ENCODE assay signal across 14 cellular contexts in the genomic region with DNA sequence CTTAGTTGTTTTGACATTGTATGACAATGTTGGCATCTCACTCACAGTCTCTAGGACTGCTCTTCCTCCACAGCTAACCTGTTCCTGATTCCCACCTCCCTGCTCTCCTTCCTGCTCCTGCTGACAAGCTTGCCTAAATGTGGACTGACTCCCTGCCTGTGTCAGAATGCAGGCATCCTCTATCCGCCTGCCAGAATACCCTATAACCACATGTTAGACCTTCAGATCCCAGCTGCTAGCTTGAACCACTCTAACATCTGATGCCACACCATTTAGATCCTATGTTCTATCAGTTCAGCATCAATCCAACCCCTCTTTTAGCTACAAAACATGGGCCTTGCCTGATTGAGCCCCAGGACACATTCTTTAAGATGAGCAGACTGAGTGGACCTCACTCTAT. TPM values are rescaled to one million over a fixed set of nuclear protein-coding genes. Genes with fewer than 3 reads are reported as not detected.
DNase-seq lines count a peak whose midpoint lies in the region; ATAC-seq and TF ChIP-seq lines count a peak whose summit lies in the region.
"Had no signal": no experiment of that assay in that cellular context is flagged by ENCODE, and none has a peak within 500 bp of the region (broad histone marks: within the 10 kb centered on the region; RNA-seq: fewer than 3 reads in every experiment).

No MANE protein-coding gene starts in this region.

- H3K36me3 ChIP-seq in esophagus squamous epithelium (no peaks in the 10 kb centered on the region), lower lobe of right lung (no peaks in the 10 kb centered on the region), subcutaneous abdominal adipose tissue (ENCODE audit: control insufficient read depth in 5 of 5, insufficient read depth in 5 of 5, low read length in 5 of 5) (no peaks in the 10 kb centered on the region)

- peaks cover 0 to 27% (median 16%) of the 10 kb centered on the region in 3 donors for H3K4me1 ChIP-seq in esophagus squamous epithelium
- peaks cover 12% of the 10 kb centered on the region for H3K4me1 ChIP-seq in lower lobe of right lung
- H3K4me1 ChIP-seq in subcutaneous abdominal adipose tissue (ENCODE audit: control insufficient read depth in 5 of 5, insufficient read depth in 5 of 5, low read length in 5 of 5) = peaks cover 4 to 40% (median 22%) of the 10 kb centered on the region in 5 donors

- H3K4me3 ChIP-seq in esophagus squamous epithelium (no peak overlapping the region), lower lobe of right lung (no peak overlapping the region), subcutaneous abdominal adipose tissue (ENCODE audit: low read depth in 1 of 5, low read length in 5 of 5) (no peak overlapping the region)

- no peak for TF ChIP-seq POLR2A in esophagus squamous epithelium (IDR thresholded peaks at IDR 0.05)

- peaks cover 4% of the 10 kb centered on the region for H3K4me1 Mint-ChIP-seq in T-helper 17 cell
- H3K4me1 Mint-ChIP-seq: activated CD4-positive, alpha-beta T cell treated with anti-CD3 and anti-CD28 coated beads, Interleukin-2, amount 10 ng/mL, durations not matched to agents 7 days and 5 days; stimulated activated naive CD8-positive, alpha-beta T cell treated with anti-CD3 and anti-CD28 coated beads, Interleukin-15, amount 100 ng/mL, for 72 hours had no signal

- H3K9ac ChIP-seq in subcutaneous abdominal adipose tissue (ENCODE audit: low read length in 5 of 5) = peak overlapping the region in 1 of 5 donors; percentile 39

- no peak for TF ChIP-seq CTCF in esophagus squamous epithelium (IDR thresholded peaks at IDR 0.05)
- TF ChIP-seq CTCF in lower lobe of right lung (IDR thresholded peaks at IDR 0.05) = no peak

- DNase-seq in LHCN-M2 (ENCODE audit: low read depth) (peak; percentile 28), esophagus squamous epithelium (lab: John Stamatoyannopoulos, UW) (no peak), lower lobe of right lung (no peak), T-helper 17 cell (no peak), cerebellum (ENCODE audit: low spot score) (no peak), cerebellar cortex (ENCODE audit: low spot score) (no peak)
- DNase-seq: activated CD4-positive, alpha-beta T cell treated with anti-CD3 and anti-CD28 coated beads, Interleukin-2, amount 10 ng/mL, durations not matched to agents 7 days and 5 days; activated T-cell treated with anti-CD3 and anti-CD28 coated beads, Interleukin-2, amount 50 U/mL, for 48 hours; head of caudate nucleus; NCI-H2029; stimulated activated naive CD8-positive, alpha-beta T cell treated with anti-CD3 and anti-CD28 coated beads, Interleukin-15, amount 100 ng/mL, for 72 hours; T-helper 9 cell had no signal

- no peaks in the 10 kb centered on the region for H3K27me3 ChIP-seq in esophagus squamous epithelium
- H3K27me3 ChIP-seq in lower lobe of right lung (ENCODE audit: low read depth) = no peaks in the 10 kb centered on the region
- no peaks in the 10 kb centered on the region for H3K27me3 ChIP-seq in subcutaneous abdominal adipose tissue (ENCODE audit: control insufficient read depth in 5 of 5, insufficient read depth in 4 of 5, low read length in 5 of 5)

- no peak overlapping the region for H3K27ac Mint-ChIP-seq in T-helper 17 cell
- H3K27ac Mint-ChIP-seq: activated CD4-positive, alpha-beta T cell treated with anti-CD3 and anti-CD28 coated beads, Interleukin-2, amount 10 ng/mL, durations not matched to agents 7 days and 5 days; stimulated activated naive CD8-positive, alpha-beta T cell treated with anti-CD3 and anti-CD28 coated beads, Interleukin-15, amount 100 ng/mL, for 72 hours had no signal

- H3K27ac ChIP-seq in esophagus squamous epithelium = peak overlapping the region in 3 of 4 donors; percentile 59 to 89 (median 72)
- H3K27ac ChIP-seq in lower lobe of right lung = peak overlapping the region; percentile 44
- H3K27ac ChIP-seq in subcutaneous abdominal adipose tissue (ENCODE audit: low read depth, low read length) = peak overlapping the region; percentile 63

- H3K27me3 Mint-ChIP-seq in T-helper 17 cell = peaks cover 32% of the 10 kb centered on the region

- no peaks in the 10 kb centered on the region for H3K36me3 Mint-ChIP-seq in T-helper 17 cell (ENCODE audit: low read depth)

- intact Hi-C loops in esophagus squamous epithelium (cut with DNase I) = no loop called here
- intact Hi-C loops in lower lobe of right lung (cut with DNase I) = no loop called here

- 43% methylated on average over 1 of the region's 1 CpG for WGBS in esophagus squamous epithelium, 2 donors

- H3K4me3 Mint-ChIP-seq in T-helper 17 cell = no peak overlapping the region
- H3K4me3 Mint-ChIP-seq: activated CD4-positive, alpha-beta T cell treated with anti-CD3 and anti-CD28 coated beads, Interleukin-2, amount 10 ng/mL, durations not matched to agents 7 days and 5 days; stimulated activated naive CD8-positive, alpha-beta T cell treated with anti-CD3 and anti-CD28 coated beads, Interleukin-15, amount 100 ng/mL, for 72 hours had no signal

- H3K9me3 ChIP-seq in esophagus squamous epithelium (no peaks in the 10 kb centered on the region), lower lobe of right lung (no peaks in the 10 kb centered on the region), subcutaneous abdominal adipose tissue (ENCODE audit: control insufficient read depth in 5 of 5, low read length in 5 of 5) (no peaks in the 10 kb centered on the region), T-helper 17 cell (ENCODE audit: control insufficient read depth, low read length, poor library complexity, severe bottlenecking) (no peaks in the 10 kb centered on the region)

- peak in 1 of 2 donors; percentile 5 for ATAC-seq in lower lobe of right lung
- no peak for ATAC-seq in T-helper 17 cell
- no peak for ATAC-seq in HG02938 (IDR thresholded peaks at IDR 0.05; ENCODE audit: unreplicated experiment)
- ATAC-seq: stimulated activated naive CD8-positive, alpha-beta T cell treated with anti-CD3 and anti-CD28 coated beads, Interleukin-15, amount 100 ng/mL, for 72 hours had no signal

RNA-seq across cellular contexts. Expression of a gene that starts 12.2 kb away (rescaled TPM):
- total RNA-seq in LHCN-M2 (2014; rRNA removed) = under 0.01 TPM in 1 of 2 replicates, not detected in the other
- 0.01 TPM for polyA plus RNA-seq in LHCN-M2 (2012)
- 10 to 100 TPM in 1 of 4 donors, 1 to 10 TPM in 1, under 1 TPM in 2; 0.49 to 13.4 (median 2.3) TPM for total RNA-seq in esophagus squamous epithelium
- total RNA-seq in lower lobe of right lung = 17.4 TPM
- under 1 TPM; 0.07 to 0.08 TPM for total RNA-seq in T-helper 17 cell
- 1.5 TPM for total RNA-seq in cerebellum
